In the genomic region with DNA sequence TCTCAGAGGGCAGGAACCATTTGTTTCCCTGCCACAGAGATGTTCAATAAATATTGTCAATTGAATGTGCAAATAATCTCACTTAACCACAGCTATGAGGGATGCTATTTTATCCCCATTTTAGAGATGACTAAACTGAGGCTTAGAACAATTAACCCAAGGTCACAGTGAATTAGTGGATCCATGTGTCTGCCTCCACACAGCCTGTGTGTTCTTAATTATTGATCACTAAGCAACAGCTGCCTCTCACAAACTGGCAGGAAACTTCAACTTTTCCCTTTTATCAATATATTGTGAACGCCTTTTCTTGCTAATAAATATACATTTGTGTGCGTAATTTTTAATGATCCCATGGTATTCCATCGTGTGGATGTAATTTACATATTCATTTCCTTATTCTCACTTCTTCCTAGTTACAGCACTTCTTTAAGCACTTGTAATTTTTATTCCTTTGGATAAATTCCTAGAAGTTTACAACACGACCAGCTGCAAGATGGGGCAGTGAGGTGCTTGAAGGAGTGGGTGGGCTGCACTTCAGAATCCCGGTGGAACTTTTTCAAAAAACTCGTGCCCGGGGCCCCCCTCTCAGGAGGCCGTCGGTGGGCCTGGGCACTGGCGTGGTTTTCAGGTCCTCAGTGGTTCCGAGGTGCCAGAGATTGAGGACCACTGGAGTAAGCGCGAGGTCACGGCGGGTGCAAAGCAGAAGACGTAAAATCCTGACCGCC, we compare ENCODE assay signal across 1 cellular context.
TF ChIP-seq lines count a peak whose summit lies in the region.

No MANE protein-coding gene starts in this region.

TF ChIP-seq in endothelial cell of umbilical vein, 7 proteins besides CTCF, POLR2A, EP300 and RAD21 (continued from another document):
- TF ChIP-seq, protein P1, sequence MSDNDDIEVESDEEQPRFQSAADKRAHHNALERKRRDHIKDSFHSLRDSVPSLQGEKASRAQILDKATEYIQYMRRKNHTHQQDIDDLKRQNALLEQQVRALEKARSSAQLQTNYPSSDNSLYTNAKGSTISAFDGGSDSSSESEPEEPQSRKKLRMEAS (IDR thresholded peaks at IDR 0.05; ENCODE audit: insufficient read depth, insufficient read length): no peak
